1 cellular context compared by ENCODE assay signal in genomic region chr1:9909222-9910046, GRCh38.
TF ChIP-seq lines count a peak whose summit lies in the region.

No MANE protein-coding gene starts in this region.

TF ChIP-seq in IMR-90, 13 proteins besides CTCF, POLR2A, EP300 and RAD21 (continued from another document):
- TF ChIP-seq, protein P1, sequence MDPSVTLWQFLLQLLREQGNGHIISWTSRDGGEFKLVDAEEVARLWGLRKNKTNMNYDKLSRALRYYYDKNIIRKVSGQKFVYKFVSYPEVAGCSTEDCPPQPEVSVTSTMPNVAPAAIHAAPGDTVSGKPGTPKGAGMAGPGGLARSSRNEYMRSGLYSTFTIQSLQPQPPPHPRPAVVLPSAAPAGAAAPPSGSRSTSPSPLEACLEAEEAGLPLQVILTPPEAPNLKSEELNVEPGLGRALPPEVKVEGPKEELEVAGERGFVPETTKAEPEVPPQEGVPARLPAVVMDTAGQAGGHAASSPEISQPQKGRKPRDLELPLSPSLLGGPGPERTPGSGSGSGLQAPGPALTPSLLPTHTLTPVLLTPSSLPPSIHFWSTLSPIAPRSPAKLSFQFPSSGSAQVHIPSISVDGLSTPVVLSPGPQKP (IDR thresholded peaks at IDR 0.05; ENCODE audit: borderline replicate concordance, low read depth, low read length) = no peak
- TF ChIP-seq SMC3 (IDR thresholded peaks at IDR 0.05; ENCODE audit: low read depth, low read length) = no peak
- no peak for TF ChIP-seq MAZ (IDR thresholded peaks at IDR 0.05; ENCODE audit: borderline replicate concordance, low read depth, low read length)
- TF ChIP-seq RCOR1 (IDR thresholded peaks at IDR 0.05; ENCODE audit: insufficient replicate concordance, low read length) = no peak
- no peak for TF ChIP-seq NFE2L2 (IDR thresholded peaks at IDR 0.05; ENCODE audit: low read depth, low read length)
- no peak for TF ChIP-seq MAFK (IDR thresholded peaks at IDR 0.05; ENCODE audit: low read depth, low read length)
- TF ChIP-seq BHLHE40 (IDR thresholded peaks at IDR 0.05; ENCODE audit: low read depth, low read length) = no peak
